15 cellular contexts compared by ENCODE assay signal in the genomic region with DNA sequence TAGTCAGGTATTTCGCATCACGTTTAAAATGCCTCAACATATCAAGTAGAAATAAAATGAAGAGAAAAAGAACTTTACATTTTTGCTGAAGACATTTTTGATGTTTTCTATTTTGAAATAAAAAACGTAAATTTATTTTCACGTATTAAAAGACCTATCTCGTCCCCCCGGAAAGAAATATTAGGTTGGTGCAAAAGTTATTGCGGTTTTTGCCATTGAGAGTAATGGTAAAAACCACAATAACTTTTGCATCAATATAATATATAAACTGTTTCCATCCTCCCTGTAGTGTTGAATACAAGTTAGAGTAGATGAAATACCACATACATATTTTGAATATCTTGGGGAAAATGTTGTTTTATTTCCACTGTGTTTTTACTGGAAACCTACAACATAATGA.
"Had no signal": no experiment of that assay in that cellular context is flagged by ENCODE, and none has a peak within 500 bp of the region (broad histone marks: within the 10 kb centered on the region; RNA-seq: fewer than 3 reads in every experiment).

No MANE protein-coding gene starts in this region.

- H3K36me3 Mint-ChIP-seq: immature natural killer cell had no signal

- H3K9me3 ChIP-seq: lower lobe of right lung, neutrophil, psoas muscle had no signal

- H3K27ac ChIP-seq: foreskin keratinocyte, left ventricle myocardium inferior, lower lobe of right lung, neutrophil, skin epidermis had no signal

- H3K4me1 Mint-ChIP-seq: immature natural killer cell had no signal

- H3K4me1 ChIP-seq: left ventricle myocardium inferior, lower lobe of right lung, psoas muscle had no signal

- DNase-seq: cortex of kidney; effector memory CD4-positive, alpha-beta T cell; immature natural killer cell; left cardiac atrium; left ventricle myocardium inferior; lower lobe of right lung; midbrain; naive thymus-derived CD4-positive, alpha-beta T cell; psoas muscle; retina; stimulated activated naive CD4-positive, alpha-beta T cell treated with Interleukin-2 at 50 U/mL for 16 hours had no signal

- H3K27me3 ChIP-seq: foreskin keratinocyte, neutrophil had no signal

- H3K27ac Mint-ChIP-seq: immature natural killer cell; naive thymus-derived CD4-positive, alpha-beta T cell had no signal

- H3K36me3 ChIP-seq: left ventricle myocardium inferior, lower lobe of right lung, neutrophil had no signal

- FAIRE-seq: endometrium had no signal

- H3K4me3 ChIP-seq: left ventricle myocardium inferior, lower lobe of right lung, psoas muscle, skin epidermis had no signal

- H3K4me3 Mint-ChIP-seq: immature natural killer cell; naive thymus-derived CD4-positive, alpha-beta T cell had no signal
